ENCODE assay signal across 9 cellular contexts in genomic region chr1:109307363-109308021, GRCh38. TPM values are rescaled to one million over a fixed set of nuclear protein-coding genes. Genes with fewer than 3 reads are reported as not detected.
A peak's percentile ranks its signal among the peaks of the same experiment; 100 is the strongest.
DNase-seq lines count a peak whose midpoint lies in the region; ATAC-seq and TF ChIP-seq lines count a peak whose summit lies in the region.
"Had no signal": no experiment of that assay in that cellular context is flagged by ENCODE, and none has a peak within 500 bp of the region (broad histone marks: within the 10 kb centered on the region; RNA-seq: fewer than 3 reads in every experiment).

No MANE protein-coding gene starts in this region.

- no peak overlapping the region for H2BK15ac ChIP-seq in neuronal stem cell (ENCODE audit: low read length)

- no CpG with 5 or more reads among the region's 13 CpGs for WGBS in neuronal stem cell (ENCODE audit: extremely low coverage in 2 of 2, insufficient read length in 2 of 2, insufficient replicate concordance in 1 of 2), 2 donors
- 78 to 80% methylated on average over 13 of the region's 13 CpGs for WGBS in GM23248 (ENCODE audit: low coverage in 1 of 2, low lambda C conversion rate in 2 of 2, missing lambda C conversion rate in 2 of 2), 2 experiments

- TF ChIP-seq CTCF in DOHH2 (IDR thresholded peaks at IDR 0.05; ENCODE audit: low read depth, low read length, poor library complexity, severe bottlenecking): peak; percentile 47
- no peak for TF ChIP-seq CTCF in dorsolateral prefrontal cortex (IDR thresholded peaks at IDR 0.05 in 54 of 56, conservative IDR thresholded peaks at IDR 0.05 in 2 of 56; ENCODE audit: low read depth in 1 of 56, partially characterized antibody in 56 of 56)
- TF ChIP-seq CTCF in PC-3 (conservative IDR thresholded peaks at IDR 0.05; ENCODE audit: low read depth, low read length): no peak

- H3K79me2 ChIP-seq in DOHH2 (ENCODE audit: control insufficient read depth, low read length): no peaks in the 10 kb centered on the region
- no peaks in the 10 kb centered on the region for H3K79me2 ChIP-seq in PC-3 (ENCODE audit: low read length)
- no peaks in the 10 kb centered on the region for H3K79me2 ChIP-seq in GM23248 (ENCODE audit: insufficient read depth)

- peak; percentile 78 for DNase-seq in NCI-H2227 treated with DMSO at 0.1 percent for 48 hours (lab: John Stamatoyannopoulos, UW)
- DNase-seq in dorsolateral prefrontal cortex: peak in 9 of 10 donors; percentile 37 to 80 (median 78)
- DNase-seq in neuronal stem cell (ENCODE audit: low spot score): peak; percentile 23
- no peak for DNase-seq in PC-3
- no peak for DNase-seq in GM23248

- no peak overlapping the region for H3K9ac ChIP-seq in neuronal stem cell (ENCODE audit: low read depth, low read length, poor library complexity)
- no peak overlapping the region for H3K9ac ChIP-seq in PC-3 (ENCODE audit: low read length)
- no peak overlapping the region for H3K9ac ChIP-seq in GM23248

- H3K18ac ChIP-seq in neuronal stem cell (ENCODE audit: low read length): peak overlapping the region; percentile 72

- H3K4me1 ChIP-seq in DOHH2 (ENCODE audit: control insufficient read depth, low read length) (peaks cover 51% of the 10 kb centered on the region), neuronal stem cell (ENCODE audit: control insufficient read depth in 2 of 2, insufficient read depth in 1 of 2, low read depth in 1 of 2, low read length in 2 of 2) (peaks cover 14 to 24% of the 10 kb centered on the region in 2 donors), PC-3 (ENCODE audit: insufficient read depth, low read length) (no peaks in the 10 kb centered on the region), GM23248 (ENCODE audit: insufficient read depth) (no peaks in the 10 kb centered on the region)

- POLR2A ChIA-PET in PC-3 (lab: Charles Lee; ENCODE audit: unreplicated experiment): no interaction called here

- H4K20me1 ChIP-seq in DOHH2 (ENCODE audit: control insufficient read depth, insufficient read depth, low read depth, low read length) (no peaks in the 10 kb centered on the region), PC-3 (ENCODE audit: low read length) (no peaks in the 10 kb centered on the region), GM23248 (ENCODE audit: insufficient read depth) (no peaks in the 10 kb centered on the region)

- H3K79me1 ChIP-seq in neuronal stem cell (ENCODE audit: low read depth, low read length): no peaks in the 10 kb centered on the region

- CTCF ChIA-PET in PC-3 (lab: Charles Lee): no interaction called here

- H2BK12ac ChIP-seq in neuronal stem cell (ENCODE audit: low read length): no peak overlapping the region

- BruUV-seq in PC-3 (replicated peaks; lab: Mats Ljungman, UMichigan): no TSS peak

- H3K9me3 ChIP-seq in DOHH2 (ENCODE audit: control insufficient read depth, insufficient read depth, low read length) (no peaks in the 10 kb centered on the region), neuronal stem cell (replicated peaks in 1 of 2; ENCODE audit: control insufficient read depth in 2 of 2, insufficient read depth in 1 of 2, low read depth in 1 of 2, low read length in 2 of 2) (no peaks in the 10 kb centered on the region), PC-3 (ENCODE audit: low read length) (no peaks in the 10 kb centered on the region), GM23248 (ENCODE audit: low read depth) (no peaks in the 10 kb centered on the region)

- no peak overlapping the region for H3K14ac ChIP-seq in neuronal stem cell (ENCODE audit: low read length)

- 0 out of 2 replicates have a peak, but pooled peaks cover 8% of the 10 kb centered on the region for H3F3A ChIP-seq in DOHH2 (ENCODE audit: control insufficient read depth, insufficient read depth)
- no peaks in the 10 kb centered on the region for H3F3A ChIP-seq in PC-3 (ENCODE audit: low read length, unreplicated experiment)
- H3F3A ChIP-seq in GM23248 (ENCODE audit: insufficient read depth): no peaks in the 10 kb centered on the region

- intact Hi-C loops in dorsolateral prefrontal cortex (cut with DNase I): loop anchor here in 1 of 2 donors (2.0 kb wide), 1 partner anchor 91 kb away; no protein-coding TSS in a partner anchor
- intact Hi-C loops in PC-3 (cut with micrococcal nuclease): no loop called here

- H3K4ac ChIP-seq in neuronal stem cell (ENCODE audit: low read length): no peak overlapping the region

- H2AFZ ChIP-seq in neuronal stem cell (ENCODE audit: low read length): no peak overlapping the region
- H2AFZ ChIP-seq in PC-3 (ENCODE audit: low read length): no peak overlapping the region
- H2AFZ ChIP-seq in GM23248: no peak overlapping the region

- H3K4me2 ChIP-seq in DOHH2 (ENCODE audit: low read length) (peak overlapping the region; percentile 77), neuronal stem cell (ENCODE audit: insufficient read depth, low read length, poor library complexity, severe bottlenecking) (no peak overlapping the region), PC-3 (ENCODE audit: low read length) (no peak overlapping the region), GM23248 (ENCODE audit: unreplicated experiment) (no peak overlapping the region)

- H3K27ac ChIP-seq in DOHH2 (ENCODE audit: low read depth, low read length) (peak overlapping the region; percentile 73), dorsolateral prefrontal cortex (peak overlapping the region; percentile 84 to 100 (median 97)), neuronal stem cell (replicated peaks; ENCODE audit: low read length) (peak overlapping the region; percentile 72), PC-3 (ENCODE audit: low read length) (no peak overlapping the region), GM23248 (no peak overlapping the region)

- H3K4me3 ChIP-seq in DOHH2 (ENCODE audit: low read length): peak overlapping the region; percentile 59
- H3K4me3 ChIP-seq in dorsolateral prefrontal cortex: peak overlapping the region in 1 of 59 donors; percentile 10
- H3K4me3 ChIP-seq in neuronal stem cell (ENCODE audit: low read length in 2 of 2): no peak overlapping the region
- no peak overlapping the region for H3K4me3 ChIP-seq in PC-3 (ENCODE audit: low read length)
- H3K4me3 ChIP-seq in GM23248: no peak overlapping the region

- H3K36me3 ChIP-seq in DOHH2 (ENCODE audit: control insufficient read depth, low read length) (no peaks in the 10 kb centered on the region), neuronal stem cell (replicated peaks in 1 of 2; ENCODE audit: control insufficient read depth in 2 of 2, insufficient read depth in 2 of 2, low read length in 2 of 2) (peaks cover 0 to 16% of the 10 kb centered on the region in 2 donors), PC-3 (ENCODE audit: low read depth, low read length) (no peaks in the 10 kb centered on the region), GM23248 (ENCODE audit: low read depth) (no peaks in the 10 kb centered on the region)

- H2AK5ac ChIP-seq in neuronal stem cell (ENCODE audit: low read depth, low read length): no peak overlapping the region

- no peak overlapping the region for H4K8ac ChIP-seq in neuronal stem cell (ENCODE audit: low read depth, low read length)

- no peak overlapping the region for H4K91ac ChIP-seq in neuronal stem cell (ENCODE audit: low read depth, low read length, poor library complexity)

- H3K9me2 ChIP-seq in DOHH2 (replicated peaks; ENCODE audit: control insufficient read depth, low read length) (no peaks in the 10 kb centered on the region), PC-3 (replicated peaks; ENCODE audit: low read length) (no peaks in the 10 kb centered on the region), GM23248 (ENCODE audit: insufficient read depth) (no peaks in the 10 kb centered on the region)

- H3K27me3 ChIP-seq in DOHH2 (ENCODE audit: control insufficient read depth, low read length): no peaks in the 10 kb centered on the region
- H3K27me3 ChIP-seq in dorsolateral prefrontal cortex: no peaks in the 10 kb centered on the region
- H3K27me3 ChIP-seq in neuronal stem cell (ENCODE audit: control insufficient read depth in 3 of 3, insufficient read depth in 3 of 3, low read depth in 1 of 3, low read length in 3 of 3): no peaks in the 10 kb centered on the region
- H3K27me3 ChIP-seq in PC-3 (ENCODE audit: low read length): no peaks in the 10 kb centered on the region
- H3K27me3 ChIP-seq in GM23248 (replicated peaks; ENCODE audit: insufficient read depth): no peaks in the 10 kb centered on the region

- H2BK120ac ChIP-seq in neuronal stem cell (ENCODE audit: low read depth, low read length): no peak overlapping the region

- ATAC-seq in PC-3 (no peak; the same call in 1 of the 2 replicates), GM21367 (IDR thresholded peaks at IDR 0.05; ENCODE audit: unreplicated experiment) (no peak), HG02588 (IDR thresholded peaks at IDR 0.05; ENCODE audit: unreplicated experiment) (no peak)
- ATAC-seq: SK-N-SH treated with all-trans-retinoic acid at 6 μM for 48 hours had no signal

- in situ Hi-C loops in GM23248 (cut with MboI): no loop called here

- H3K23ac ChIP-seq in neuronal stem cell (ENCODE audit: low read depth, low read length, poor library complexity): no peak overlapping the region

- H2BK5ac ChIP-seq in neuronal stem cell (ENCODE audit: low read length): no peak overlapping the region

RNA-seq across cellular contexts. Expression of gene MYBPHL, which starts 0.7 kb away (rescaled TPM):
- total RNA-seq in dorsolateral prefrontal cortex (10 to 100 TPM in 14 of 120 experiments, 1 to 10 TPM in 106; 1.9 to 14.4 (median 6.7) TPM), PC-3 (2014; rRNA removed) (not detected in 2 replicates)
- polyA plus RNA-seq in neuronal stem cell (2013, experiment 1 of 2): 0.13 TPM
- polyA plus RNA-seq in neuronal stem cell (2013, experiment 2 of 2): 0.29 TPM
- not detected in 2 replicates for total RNA-seq in GM23248 (2014; rRNA removed; shearing (Covaris generic))
- not detected in 2 replicates for polyA plus RNA-seq in GM23248 (2016; fragmentation: Nextera tagmentation; extraction: Ambion mirVana)

RNA-seq across cellular contexts. Expression of gene PSRC1, which starts 24.5 kb away (rescaled TPM):
- 100 to 1,000 TPM in 19 of 120 experiments, 10 to 100 TPM in 101; 52.9 to 176 (median 79.2) TPM for total RNA-seq in dorsolateral prefrontal cortex
- polyA plus RNA-seq in neuronal stem cell (2013, experiment 1 of 2): 118 TPM
- 115 TPM for polyA plus RNA-seq in neuronal stem cell (2013, experiment 2 of 2)
- total RNA-seq in PC-3 (2014; rRNA removed): 33.8 and 34.5 TPM in 2 replicates
- 15.6 and 20.5 TPM in 2 replicates for total RNA-seq in GM23248 (2014; rRNA removed; shearing (Covaris generic))
- polyA plus RNA-seq in GM23248 (2016; fragmentation: Nextera tagmentation; extraction: Ambion mirVana): 11.6 and 15.3 TPM in 2 replicates

RNA-seq across cellular contexts. Expression of gene CELSR2, which starts 58.2 kb away (rescaled TPM):
- total RNA-seq in dorsolateral prefrontal cortex (100 to 1,000 TPM; 115 to 213 (median 171) TPM), PC-3 (2014; rRNA removed) (3.6 and 6.4 TPM in 2 replicates)
- 40.0 TPM for polyA plus RNA-seq in neuronal stem cell (2013, experiment 1 of 2)
- polyA plus RNA-seq in neuronal stem cell (2013, experiment 2 of 2): 41.0 TPM
- total RNA-seq in GM23248 (2014; rRNA removed; shearing (Covaris generic)): 0.13 and 0.32 TPM in 2 replicates
- 0.11 and 0.25 TPM in 2 replicates for polyA plus RNA-seq in GM23248 (2016; fragmentation: Nextera tagmentation; extraction: Ambion mirVana)

Comparison
In these comparisons a context has a peak if more than half of its experiments do, and no peak if none do; other contexts are left out.
1. H3K27ac ChIP-seq: peak in DOHH2 (single experiment), dorsolateral prefrontal cortex (59 of 59) and neuronal stem cell (single experiment); none in PC-3 (single experiment) and GM23248 (single experiment).
2. DNase-seq: peak in NCI-H2227 treated with DMSO at 0.1 percent for 48 hours (single experiment), dorsolateral prefrontal cortex (9 of 10) and neuronal stem cell (single experiment); none in PC-3 (single experiment) and GM23248 (single experiment).
3. RNA of gene CELSR2, which starts 58.2 kb away (total RNA-seq): 115 to 213 TPM in dorsolateral prefrontal cortex; 3.6 to 6.4 TPM in PC-3 and 0.13 to 0.32 TPM in GM23248; every median in the first group is over 10 times any median in the second.